In genomic region chr18:21057112-21057511, GRCh38 we compare ENCODE assay signal across 21 cellular contexts. TPM values are rescaled to one million over a fixed set of nuclear protein-coding genes. Genes with fewer than 3 reads are reported as not detected.
A peak's percentile ranks its signal among the peaks of the same experiment; 100 is the strongest.
DNase-seq lines count a peak whose midpoint lies in the region; ATAC-seq, FAIRE-seq and TF ChIP-seq lines count a peak whose summit lies in the region.
"Had no signal": no experiment of that assay in that cellular context is flagged by ENCODE, and none has a peak within 500 bp of the region (broad histone marks: within the 10 kb centered on the region; RNA-seq: fewer than 3 reads in every experiment).

No MANE protein-coding gene starts in this region.

- H3K9me1 ChIP-seq in keratinocyte (ENCODE audit: control insufficient read depth, extremely low read depth, insufficient read depth, low read length), result no peaks in the 10 kb centered on the region

- intact Hi-C loops in left colon (cut with DNase I, micrococcal nuclease), result no loop called here

- DNase-seq in keratinocyte (ENCODE audit: low read depth, low spot score), result no peak
- no peak for DNase-seq in SIG-M5 treated with dmso at 0.1 percent for 504 hours (lab: John Stamatoyannopoulos, UW; ENCODE audit: unreplicated experiment)
- DNase-seq in NCI-H345 (lab: John Stamatoyannopoulos, UW), result no peak
- DNase-seq in left colon, result no peak
- DNase-seq: EL; GF-D8; KBM-7; NCI-H1105; NCI-H2029 treated with DMSO at 0.1 percent for 48 hours; NCI-H226; NCI-H524; NCI-H774; NK-92 treated with Interleukin-12 subunit alpha and Interleukin-12 subunit beta, amount 100 ng/mL, for 24 hours had no signal

- H3K9me3 ChIP-seq in keratinocyte (ENCODE audit: control insufficient read depth, low read depth, low read length), result no peaks in the 10 kb centered on the region
- H3K9me3 ChIP-seq: SJSA1 had no signal

- H3K79me2 ChIP-seq in keratinocyte (ENCODE audit: control insufficient read depth, insufficient read depth, low read length), result peaks cover 59% of the 10 kb centered on the region

- dilution Hi-C loops in keratinocyte (cut with MboI; ENCODE audit: extremely low pct_ligation_motif_present, low sequenced_read_pairs), result no loop called here

- peaks cover 18% of the 10 kb centered on the region for H3K4me1 ChIP-seq in keratinocyte (ENCODE audit: control insufficient read depth, extremely low read depth, insufficient read depth, low read length)
- H3K4me1 ChIP-seq: SJSA1 had no signal

- H3K4me3 ChIP-seq in keratinocyte (ENCODE audit: control insufficient read depth in 2 of 3, extremely low read depth in 1 of 3, insufficient read depth in 2 of 3, low read depth in 1 of 3, low read length in 3 of 3), result no peak overlapping the region
- H3K4me3 ChIP-seq: GM23338, SJSA1 had no signal

- H3K4me2 ChIP-seq in keratinocyte (ENCODE audit: control insufficient read depth, extremely low read depth, insufficient read depth, low read depth, low read length), result peak overlapping the region; percentile 17
- H3K4me2 ChIP-seq: GM23338 had no signal

- ATAC-seq in GM18861 (IDR thresholded peaks at IDR 0.05; ENCODE audit: unreplicated experiment) (peak; percentile 89), GM19463 (IDR thresholded peaks at IDR 0.05; ENCODE audit: unreplicated experiment) (peak; percentile 59), HG03460 (IDR thresholded peaks at IDR 0.05; ENCODE audit: unreplicated experiment) (peak; percentile 53), GM21360 (IDR thresholded peaks at IDR 0.05; ENCODE audit: unreplicated experiment) (no peak), left colon (no peak)
- ATAC-seq: GM23338, Panc1 had no signal

- TF ChIP-seq CTCF in keratinocyte (optimal IDR thresholded peaks at IDR 0.05 in 1 of 3, IDR thresholded peaks at IDR 0.05 in 1 of 3, conservative IDR thresholded peaks at IDR 0.05 in 1 of 3; ENCODE audit: extremely low read depth in 1 of 3, insufficient read depth in 2 of 3, low read length in 3 of 3), result no peak

- H3K9ac ChIP-seq in keratinocyte (ENCODE audit: control insufficient read depth, extremely low read depth, insufficient read depth, low read length), result no peak overlapping the region

- no peaks in the 10 kb centered on the region for H3K27me3 ChIP-seq in keratinocyte (ENCODE audit: control insufficient read depth, extremely low read depth, insufficient read depth, low read length)
- H3K27me3 ChIP-seq: SJSA1 had no signal

- FAIRE-seq in keratinocyte (lab: Jason Lieb, UNC), result no peak
- FAIRE-seq: A204.1 had no signal

- H2AFZ ChIP-seq in keratinocyte (ENCODE audit: control insufficient read depth, low read length), result no peak overlapping the region
- H2AFZ ChIP-seq: GM23338 had no signal

- peak overlapping the region; percentile 7 for H3K27ac ChIP-seq in keratinocyte (ENCODE audit: control insufficient read depth, insufficient read depth, low read length)
- H3K27ac ChIP-seq: SJSA1 had no signal

- H4K20me1 ChIP-seq in keratinocyte (ENCODE audit: control insufficient read depth, extremely low read depth, insufficient read depth, low read length), result peaks cover 2% of the 10 kb centered on the region

- no peaks in the 10 kb centered on the region for H3K36me3 ChIP-seq in keratinocyte (ENCODE audit: control insufficient read depth in 2 of 2, extremely low read depth in 1 of 2, insufficient read depth in 2 of 2, low read length in 2 of 2)

RNA-seq across cellular contexts. Expression of gene ROCK1, which starts 54.5 kb away (rescaled TPM):
- 14.8 to 25.9 TPM (median 16.1 TPM) in 3 replicates for polyA plus RNA-seq in keratinocyte
- polyA plus RNA-seq in keratinocyte (2011; ENCODE audit: low read depth), result 81.5 TPM
- 8.0 and 16.4 TPM in 2 replicates for polyA plus RNA-seq in keratinocyte (2011; cell fraction: cytosol; rRNA removed)
- polyA plus RNA-seq in keratinocyte (2011; cell fraction: nucleus; rRNA removed), result 24.6 and 47.6 TPM in 2 replicates
- 19.9 and 28.3 TPM in 2 replicates for polyA plus RNA-seq in keratinocyte (2012; ENCODE audit: low replicate concordance)
- polyA minus RNA-seq in keratinocyte, result 5.0 to 39.9 TPM (median 13.7 TPM) in 3 replicates
- polyA minus RNA-seq in keratinocyte (2011; cell fraction: cytosol; rRNA and poly(A)+ RNA removed), result 12.7 TPM
- 28.6 and 81.4 TPM in 2 replicates for polyA minus RNA-seq in keratinocyte (2011; cell fraction: nucleus; rRNA and poly(A)+ RNA removed)
- 10 to 100 TPM; 35.8 to 36.7 TPM for total RNA-seq in left colon

Comparison
In these comparisons a context has a peak if more than half of its experiments do, and no peak if none do; other contexts are left out.
1. ATAC-seq: peak in GM18861 (single experiment), GM19463 (single experiment) and HG03460 (single experiment); none in GM21360 (single experiment) and left colon (single experiment).